Comparison of ENCODE assay signal across 16 cellular contexts in the genomic region with DNA sequence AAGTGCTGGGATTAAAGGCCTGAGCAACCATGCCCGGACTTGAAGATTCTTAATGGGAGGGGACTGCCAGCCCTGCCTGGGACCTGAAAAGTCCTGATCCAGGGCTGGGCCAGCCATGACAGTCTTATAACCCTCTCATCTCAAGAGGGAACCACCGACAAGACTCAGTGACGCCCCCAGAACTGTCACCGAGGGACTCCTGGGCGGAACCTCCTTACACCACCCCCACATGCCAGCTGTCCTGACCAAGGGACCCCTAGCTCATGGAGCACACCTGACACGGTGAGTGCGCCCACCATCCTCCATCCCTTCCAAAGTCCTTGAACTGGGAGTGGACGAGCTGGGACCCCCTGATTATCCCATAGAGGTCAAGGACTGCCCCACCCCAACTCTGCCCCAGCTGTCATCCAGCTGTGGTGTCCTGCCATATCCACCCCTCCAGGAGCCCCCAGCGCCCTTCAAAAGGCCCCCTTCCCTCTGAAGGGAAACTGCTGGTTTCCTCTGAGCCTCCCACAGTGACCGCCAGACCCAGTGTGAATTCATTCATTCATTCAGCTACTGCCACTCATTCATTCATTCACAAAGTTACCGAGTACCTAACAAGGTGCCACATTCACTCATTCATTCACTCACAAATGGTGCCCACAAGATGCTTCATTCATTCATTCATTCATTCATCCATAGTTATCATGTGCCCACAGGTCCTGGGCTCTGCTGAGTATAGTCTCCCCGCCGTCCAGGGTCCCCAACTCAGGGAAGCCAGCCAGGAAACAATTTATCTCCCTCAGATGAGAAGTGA. TPM values are rescaled to one million over a fixed set of nuclear protein-coding genes. Genes with fewer than 3 reads are reported as not detected.
A peak's percentile ranks its signal among the peaks of the same experiment; 100 is the strongest.
DNase-seq lines count a peak whose midpoint lies in the region; ATAC-seq and TF ChIP-seq lines count a peak whose summit lies in the region.
"Had no signal": no experiment of that assay in that cellular context is flagged by ENCODE, and none has a peak within 500 bp of the region (broad histone marks: within the 10 kb centered on the region; RNA-seq: fewer than 3 reads in every experiment).

No MANE protein-coding gene starts in this region.

- H3K27me3 ChIP-seq in IMR-90 (ENCODE audit: control insufficient read depth, insufficient read depth, low read length), result no peaks in the 10 kb centered on the region
- H3K27me3 ChIP-seq in aorta (ENCODE audit: control insufficient read depth in 1 of 2, insufficient read depth in 2 of 2, low read length in 1 of 2), result no peaks in the 10 kb centered on the region
- no peaks in the 10 kb centered on the region for H3K27me3 ChIP-seq in MM.1S (replicated peaks; ENCODE audit: insufficient read depth, low read length)

- no peaks in the 10 kb centered on the region for H3K36me3 Mint-ChIP-seq in activated naive CD8-positive, alpha-beta T cell
- peaks cover 11% of the 10 kb centered on the region for H3K36me3 Mint-ChIP-seq in activated naive CD8-positive, alpha-beta T cell treated with anti-CD3 and anti-CD28 coated beads, Interleukin-2, amount 50 U/mL, for 24 hours (ENCODE audit: low read depth)
- H3K36me3 Mint-ChIP-seq in brain, result peaks cover 32% of the 10 kb centered on the region

- peak overlapping the region; percentile 40 for H2AK9ac ChIP-seq in IMR-90 (replicated peaks; ENCODE audit: low read depth, low read length, poor library complexity)

- H3K27ac ChIP-seq in IMR-90 (ENCODE audit: insufficient read depth, low read length), result no peak overlapping the region
- H3K27ac ChIP-seq in aorta (ENCODE audit: low read depth in 1 of 2, low read length in 2 of 2), result no peak overlapping the region
- no peak overlapping the region for H3K27ac ChIP-seq in MM.1S (ENCODE audit: low read length)

- H3K27ac Mint-ChIP-seq in activated naive CD8-positive, alpha-beta T cell, result no peak overlapping the region
- no peak overlapping the region for H3K27ac Mint-ChIP-seq in activated naive CD8-positive, alpha-beta T cell treated with anti-CD3 and anti-CD28 coated beads, Interleukin-2, amount 50 U/mL, for 24 hours
- H3K27ac Mint-ChIP-seq in brain, result peak overlapping the region in 1 of 5 experiments; percentile 44
- H3K27ac Mint-ChIP-seq: CD14-positive monocyte had no signal

- no peak overlapping the region for H3K14ac ChIP-seq in IMR-90 (replicated peaks; ENCODE audit: low read depth, low read length)

- TF ChIP-seq POLR2A in IMR-90 (IDR thresholded peaks at IDR 0.05; ENCODE audit: low read depth, low read length), result no peak

- H3K23ac ChIP-seq in IMR-90 (ENCODE audit: low read depth, low read length), result no peak overlapping the region

- H3K9me3 ChIP-seq in IMR-90 (ENCODE audit: control insufficient read depth, insufficient read depth, low read length), result no peaks in the 10 kb centered on the region
- H3K9me3 ChIP-seq in aorta (ENCODE audit: control insufficient read depth, low read length), result no peaks in the 10 kb centered on the region
- H3K9me3 ChIP-seq in MM.1S (replicated peaks; ENCODE audit: insufficient read depth, low read length), result no peaks in the 10 kb centered on the region

- H3K4me3 ChIP-seq in IMR-90 (ENCODE audit: insufficient read depth, low read depth, low read length) (no peak overlapping the region), aorta (ENCODE audit: low read length in 2 of 2) (no peak overlapping the region), MM.1S (ENCODE audit: low read length) (no peak overlapping the region)

- H4K20me1 ChIP-seq in IMR-90 (ENCODE audit: insufficient read depth, low read length) (peaks cover 42% of the 10 kb centered on the region), MM.1S (ENCODE audit: insufficient read depth, low read length) (peaks cover 23% of the 10 kb centered on the region)

- no peak overlapping the region for H2BK15ac ChIP-seq in IMR-90 (ENCODE audit: low read depth, low read length)

- no peaks in the 10 kb centered on the region for H3K9me1 ChIP-seq in IMR-90 (ENCODE audit: insufficient read depth, low read length)

- no peak overlapping the region for H3K4ac ChIP-seq in IMR-90 (ENCODE audit: low read depth, low read length)

- H3K4me2 ChIP-seq in IMR-90 (ENCODE audit: low read depth, low read length) (no peak overlapping the region), MM.1S (ENCODE audit: low read depth, low read length) (no peak overlapping the region)

- no peak overlapping the region for H4K5ac ChIP-seq in IMR-90 (ENCODE audit: low read depth, low read length)

- TF ChIP-seq CTCF in IMR-90 (conservative IDR thresholded peaks at IDR 0.05; ENCODE audit: low read depth, low read length), result no peak
- TF ChIP-seq CTCF in brain (conservative IDR thresholded peaks at IDR 0.05), result no peak
- no peak for TF ChIP-seq CTCF in MM.1S (IDR thresholded peaks at IDR 0.05; ENCODE audit: low read length)

- WGBS in IMR-90 (ENCODE audit: extremely low coverage in 2 of 2, insufficient read length in 1 of 2), 2 experiments, result 96% methylated on average over 5 of the region's 13 CpGs; no CpG with 5 or more reads in 1 of the 2 experiments
- 90 to 95% methylated on average over 13 of the region's 13 CpGs for WGBS in aorta, 2 donors

- H3K36me3 ChIP-seq in IMR-90 (ENCODE audit: control insufficient read depth, insufficient read depth, low read length), result peaks cover 19% of the 10 kb centered on the region; the same call in 1 of the 2 replicates
- peaks cover 0 to 2% of the 10 kb centered on the region in 2 donors for H3K36me3 ChIP-seq in aorta (ENCODE audit: control insufficient read depth in 1 of 2, insufficient read depth in 2 of 2, low read length in 1 of 2)
- H3K36me3 ChIP-seq in MM.1S (replicated peaks; ENCODE audit: insufficient read depth, low read length), result peaks cover 4% of the 10 kb centered on the region; the same call in 1 of the 2 replicates

- dilution Hi-C loops in IMR-90 (cut with HindIII; ENCODE audit: low sequenced_read_pairs, unreplicated experiment), result no loop called here

- H3K4me1 ChIP-seq in IMR-90 (ENCODE audit: control insufficient read depth, insufficient read depth, low read length), result peaks cover 4% of the 10 kb centered on the region
- no peaks in the 10 kb centered on the region for H3K4me1 ChIP-seq in aorta (ENCODE audit: control insufficient read depth in 1 of 2, insufficient read depth in 2 of 2, low read length in 2 of 2)
- peaks cover 5% of the 10 kb centered on the region; the same call in 1 of the 2 replicates for H3K4me1 ChIP-seq in MM.1S (ENCODE audit: low read length)

- no peak for DNase-seq in activated naive CD8-positive, alpha-beta T cell treated with anti-CD3 and anti-CD28 coated beads, Interleukin-2, amount 50 U/mL, for 24 hours
- DNase-seq in IMR-90 (no peak), aorta (no peak), MM.1S (no peak), HK-2 (ENCODE audit: unreplicated experiment) (no peak)
- DNase-seq: ACHN, AML-193, EL, NCI-H1105, NCI-H1694, NCI-H2227 treated with DMSO at 0.1 percent for 48 hours, NCI-H524 had no signal

- H3K27me3 Mint-ChIP-seq in activated naive CD8-positive, alpha-beta T cell, result no peaks in the 10 kb centered on the region
- H3K27me3 Mint-ChIP-seq in activated naive CD8-positive, alpha-beta T cell treated with anti-CD3 and anti-CD28 coated beads, Interleukin-2, amount 50 U/mL, for 24 hours, result no peaks in the 10 kb centered on the region
- peaks cover 15% of the 10 kb centered on the region for H3K27me3 Mint-ChIP-seq in brain

- H4K91ac ChIP-seq in IMR-90 (ENCODE audit: insufficient read depth, low read depth, low read length), result no peak overlapping the region

- no peak for TF ChIP-seq RAD21 in IMR-90 (IDR thresholded peaks at IDR 0.05; ENCODE audit: low read length)

- CTCF ChIA-PET in IMR-90 (lab: Yijun Ruan, JAX), result interaction anchor here (1.2 kb wide), 1 partner anchor 96 kb away, joined by 5 read pairs; no protein-coding TSS in a partner anchor

- H3K79me1 ChIP-seq in IMR-90 (ENCODE audit: low read depth in 1 of 2, low read length in 2 of 2), result peaks cover 7 to 46% of the 10 kb centered on the region in 2 experiments; a peak in 3 of 4 replicates

- H3K4me3 Mint-ChIP-seq in activated naive CD8-positive, alpha-beta T cell, result peak overlapping the region; percentile 20
- no peak overlapping the region for H3K4me3 Mint-ChIP-seq in activated naive CD8-positive, alpha-beta T cell treated with anti-CD3 and anti-CD28 coated beads, Interleukin-2, amount 50 U/mL, for 24 hours
- peak overlapping the region; percentile 14 to 51 (median 24) for H3K4me3 Mint-ChIP-seq in brain

- in situ Hi-C loops in IMR-90 (cut with MboI; ENCODE audit: low sequenced_read_pairs), result no loop called here

- no peaks in the 10 kb centered on the region for H3K9me3 Mint-ChIP-seq in activated naive CD8-positive, alpha-beta T cell (ENCODE audit: low read depth)
- no peaks in the 10 kb centered on the region for H3K9me3 Mint-ChIP-seq in activated naive CD8-positive, alpha-beta T cell treated with anti-CD3 and anti-CD28 coated beads, Interleukin-2, amount 50 U/mL, for 24 hours
- no peaks in the 10 kb centered on the region for H3K9me3 Mint-ChIP-seq in brain

- no peak overlapping the region for H2BK5ac ChIP-seq in IMR-90 (ENCODE audit: low read depth, low read length, poor library complexity, severe bottlenecking)

- intact Hi-C loops in IMR-90 (cut with micrococcal nuclease) (no loop called here), aorta (cut with DNase I) (loop anchor here in 1 of 2 donors (10.0 kb wide), 1 partner anchor 95 kb away; the partner anchor contains the start of gene NRTN)

- no peak overlapping the region for H3K18ac ChIP-seq in IMR-90 (ENCODE audit: low read depth, low read length)

- BruUV-seq in IMR-90 (replicated peaks; lab: Mats Ljungman, UMichigan), result no TSS peak

- POLR2A ChIA-PET in IMR-90 (lab: Charles Lee; ENCODE audit: unreplicated experiment), result no interaction called here

- peaks cover 64% of the 10 kb centered on the region for H3K79me2 ChIP-seq in MM.1S (ENCODE audit: low read length)

- H3K9me2 ChIP-seq in MM.1S (replicated peaks; ENCODE audit: insufficient read depth, low read length), result no peaks in the 10 kb centered on the region

- H3K4me1 Mint-ChIP-seq in activated naive CD8-positive, alpha-beta T cell (ENCODE audit: low read depth), result peaks cover 13% of the 10 kb centered on the region
- H3K4me1 Mint-ChIP-seq in activated naive CD8-positive, alpha-beta T cell treated with anti-CD3 and anti-CD28 coated beads, Interleukin-2, amount 50 U/mL, for 24 hours, result peaks cover 32% of the 10 kb centered on the region
- peaks cover 33% of the 10 kb centered on the region for H3K4me1 Mint-ChIP-seq in brain

- H2AK5ac ChIP-seq in IMR-90 (ENCODE audit: low read depth, low read length), result no peak overlapping the region

- H2AFZ ChIP-seq in IMR-90 (replicated peaks; ENCODE audit: low read length, poor library complexity), result no peak overlapping the region
- H2AFZ ChIP-seq in MM.1S (ENCODE audit: low read length), result no peak overlapping the region

- no peak overlapping the region for H2BK20ac ChIP-seq in IMR-90 (ENCODE audit: low read depth, low read length)

- H3F3A ChIP-seq in MM.1S (ENCODE audit: insufficient read depth, low read length), result 0 out of 2 replicates have a peak, but pooled peaks cover 6% of the 10 kb centered on the region

- H2BK120ac ChIP-seq in IMR-90 (ENCODE audit: low read depth, low read length), result no peak overlapping the region

- H3K56ac ChIP-seq in IMR-90 (ENCODE audit: extremely low read depth, insufficient read depth, low read length), result no peak overlapping the region

- H3K9ac ChIP-seq in IMR-90 (ENCODE audit: low read depth, low read length) (no peak overlapping the region), MM.1S (ENCODE audit: low read length) (no peak overlapping the region)

- ATAC-seq in activated naive CD8-positive, alpha-beta T cell treated with anti-CD3 and anti-CD28 coated beads, Interleukin-2, amount 50 U/mL, for 24 hours, result no peak
- ATAC-seq in IMR-90 (ENCODE audit: low read depth) (no peak), aorta (ENCODE audit: low FRiP score) (no peak)
- ATAC-seq: Right ventricle myocardium inferior had no signal

- no peak overlapping the region for H4K8ac ChIP-seq in IMR-90 (ENCODE audit: low read depth in 2 of 2, low read length in 2 of 2)

RNA-seq across cellular contexts. Expression of gene NDUFA11, which starts 3.7 kb away (rescaled TPM):
- total RNA-seq in IMR-90 (2012; rRNA removed) (297 and 375 TPM in 2 replicates), aorta (100 to 1,000 TPM; 138 to 151 TPM)
- polyA plus RNA-seq in IMR-90 (2012; rRNA removed) (1,140 and 1,276 TPM in 2 replicates), brain (ENCODE audit: insufficient read depth, low read depth, low replicate concordance) (691 TPM), aorta (100 to 1,000 TPM; 326 to 405 TPM)
- 644 and 1,099 TPM in 2 replicates for polyA plus RNA-seq in IMR-90 (2012; cell fraction: cytosol; rRNA removed)
- polyA plus RNA-seq in IMR-90 (2012; cell fraction: nucleus; rRNA removed; ENCODE audit: low replicate concordance), result 285 and 599 TPM in 2 replicates

RNA-seq across cellular contexts. Expression of gene VMAC, which starts 4.7 kb away (rescaled TPM):
- 1.4 and 1.7 TPM in 2 replicates for total RNA-seq in IMR-90 (2012; rRNA removed)
- polyA plus RNA-seq in IMR-90 (2012; rRNA removed), result 3.1 TPM in 2 replicates
- 2.2 and 3.0 TPM in 2 replicates for polyA plus RNA-seq in IMR-90 (2012; cell fraction: cytosol; rRNA removed)
- 27.6 and 28.8 TPM in 2 replicates for polyA plus RNA-seq in IMR-90 (2012; cell fraction: nucleus; rRNA removed; ENCODE audit: low replicate concordance)
- polyA plus RNA-seq in brain (ENCODE audit: insufficient read depth, low read depth, low replicate concordance), result 4.6 TPM
- 1 to 10 TPM; 3.9 to 9.2 TPM for total RNA-seq in aorta
- 1 to 10 TPM; 1.9 to 6.9 TPM for polyA plus RNA-seq in aorta

RNA-seq across cellular contexts. Expression of gene CAPS, which starts 14.1 kb away (rescaled TPM):
- total RNA-seq in IMR-90 (2012; rRNA removed) (0.54 and 1.4 TPM in 2 replicates), aorta (10 to 100 TPM in 1 of 2 donors, 1 to 10 TPM in 1; 9.4 to 14.0 TPM)
- polyA plus RNA-seq in IMR-90 (2012; rRNA removed) (4.9 and 5.6 TPM in 2 replicates), brain (ENCODE audit: insufficient read depth, low read depth, low replicate concordance) (43.6 TPM), aorta (10 to 100 TPM in 1 of 2 donors, 1 to 10 TPM in 1; 9.3 to 70.9 TPM)
- polyA plus RNA-seq in IMR-90 (2012; cell fraction: cytosol; rRNA removed), result 2.2 and 2.4 TPM in 2 replicates
- polyA plus RNA-seq in IMR-90 (2012; cell fraction: nucleus; rRNA removed; ENCODE audit: low replicate concordance), result 34.4 and 78.7 TPM in 2 replicates

RNA-seq across cellular contexts. Expression of gene FUT5, which starts 29.6 kb away (rescaled TPM):
- total RNA-seq in IMR-90 (2012; rRNA removed) (not detected in 2 replicates), aorta (not detected)
- polyA plus RNA-seq in IMR-90 (2012; rRNA removed) (not detected in 2 replicates), brain (ENCODE audit: insufficient read depth, low read depth, low replicate concordance) (not detected), aorta (not detected)
- polyA plus RNA-seq in IMR-90 (2012; cell fraction: cytosol; rRNA removed), result not detected in 2 replicates
- not detected in 2 replicates for polyA plus RNA-seq in IMR-90 (2012; cell fraction: nucleus; rRNA removed; ENCODE audit: low replicate concordance)
- total RNA-seq: Right ventricle myocardium inferior had no signal
- polyA plus RNA-seq: CD14-positive monocyte had no signal

RNA-seq across cellular contexts. Expression of gene FUT3, which starts 48.7 kb away (rescaled TPM):
- not detected in 2 replicates for total RNA-seq in IMR-90 (2012; rRNA removed)
- polyA plus RNA-seq in IMR-90 (2012; rRNA removed), result not detected in 2 replicates
- not detected in 2 replicates for polyA plus RNA-seq in IMR-90 (2012; cell fraction: cytosol; rRNA removed)
- not detected in 2 replicates for polyA plus RNA-seq in IMR-90 (2012; cell fraction: nucleus; rRNA removed; ENCODE audit: low replicate concordance)
- polyA plus RNA-seq in brain (ENCODE audit: insufficient read depth, low read depth, low replicate concordance), result 0.29 TPM
- total RNA-seq in aorta, result not detected
- 1 to 10 TPM in 1 of 2 donors, under 1 TPM in 1; 0.38 to 3.3 TPM for polyA plus RNA-seq in aorta
- total RNA-seq: Right ventricle myocardium inferior had no signal
- polyA plus RNA-seq: CD14-positive monocyte had no signal
